ENCODE assay signal across 9 cellular contexts in genomic region chr2:108621087-108621559, GRCh38.
A peak's percentile ranks its signal among the peaks of the same experiment; 100 is the strongest.
DNase-seq lines count a peak whose midpoint lies in the region; ATAC-seq and TF ChIP-seq lines count a peak whose summit lies in the region.
"Had no signal": no experiment of that assay in that cellular context is flagged by ENCODE, and none has a peak within 500 bp of the region (broad histone marks: within the 10 kb centered on the region; RNA-seq: fewer than 3 reads in every experiment).

No MANE protein-coding gene starts in this region.

- no peak for TF ChIP-seq POLR2A in esophagus muscularis mucosa (IDR thresholded peaks at IDR 0.05; ENCODE audit: low read depth)

- H3K27ac ChIP-seq in esophagus muscularis mucosa (replicated peaks in 1 of 4), result peak overlapping the region; percentile 18 to 53 (median 27)
- H3K27ac ChIP-seq in psoas muscle, result peak overlapping the region; percentile 46
- H3K27ac ChIP-seq: 22Rv1 had no signal

- WGBS in esophagus muscularis mucosa, result 57% methylated on average over 8 of the region's 8 CpGs
- WGBS in psoas muscle, 3 donors, result 55 to 60% (median 56%) methylated on average over 8 of the region's 8 CpGs

- H3K4me3 ChIP-seq in esophagus muscularis mucosa (no peak overlapping the region), psoas muscle (peak overlapping the region; percentile 24)

- H3K9me3 ChIP-seq in esophagus muscularis mucosa (no peaks in the 10 kb centered on the region), psoas muscle (no peaks in the 10 kb centered on the region)

- no peak for TF ChIP-seq EP300 in esophagus muscularis mucosa (IDR thresholded peaks at IDR 0.05)

- H3K27me3 ChIP-seq in esophagus muscularis mucosa (no peaks in the 10 kb centered on the region), psoas muscle (ENCODE audit: insufficient read depth in 3 of 3, low read length in 2 of 3) (no peaks in the 10 kb centered on the region)

- intact Hi-C loops in esophagus muscularis mucosa (cut with DNase I), result no loop called here
- intact Hi-C loops in psoas muscle (cut with DNase I), result no loop called here

- peak; percentile 100 for ATAC-seq in HG03025 (IDR thresholded peaks at IDR 0.05; ENCODE audit: low FRiP score, unreplicated experiment)
- peak; percentile 78 to 86 (median 84) for ATAC-seq in psoas muscle

- TF ChIP-seq CTCF in esophagus muscularis mucosa (IDR thresholded peaks at IDR 0.05) (no peak), psoas muscle (IDR thresholded peaks at IDR 0.05) (no peak)

- H3K4me1 ChIP-seq in esophagus muscularis mucosa (peaks cover 24 to 92% (median 86%) of the 10 kb centered on the region in 4 donors), psoas muscle (peaks cover 32% of the 10 kb centered on the region)

- peak; percentile 37 for DNase-seq in DMS 273 (lab: John Stamatoyannopoulos, UW; ENCODE audit: unreplicated experiment)
- DNase-seq in DMS 273 treated with DMSO at 0.1 percent for 48 hours (lab: John Stamatoyannopoulos, UW), result no peak
- peak; percentile 71 for DNase-seq in NCI-H345 (lab: John Stamatoyannopoulos, UW)
- peak; percentile 80 for DNase-seq in activated CD8-positive, alpha-beta memory T cell treated with anti-CD3 and anti-CD28 coated beads for 24 hours
- DNase-seq in esophagus muscularis mucosa (ENCODE audit: extremely low spot score), result no peak
- no peak for DNase-seq in psoas muscle
- no peak for DNase-seq in T1000 (lab: John Stamatoyannopoulos, UW)

- H3K36me3 ChIP-seq in esophagus muscularis mucosa, result no peaks in the 10 kb centered on the region
- H3K36me3 ChIP-seq in psoas muscle (ENCODE audit: insufficient read depth in 1 of 2, low read depth in 1 of 2), result no peaks in the 10 kb centered on the region

Comparison
In these comparisons a context has a peak if more than half of its experiments do, and no peak if none do; other contexts are left out.
1. DNase-seq: peak in DMS 273 (single experiment), NCI-H345 (single experiment) and activated CD8-positive, alpha-beta memory T cell treated with anti-CD3 and anti-CD28 coated beads for 24 hours (single experiment); none in DMS 273 treated with DMSO at 0.1 percent for 48 hours (single experiment), esophagus muscularis mucosa (single experiment), psoas muscle (0 of 2) and T1000 (single experiment).